In genomic region chr18:816869-817268, GRCh38 we compare ENCODE assay signal across 1 cellular context.
TF ChIP-seq lines count a peak whose summit lies in the region.

No MANE protein-coding gene starts in this region.

TF ChIP-seq in K562, 482 proteins besides CTCF, POLR2A, EP300 and RAD21 (continued from another document):
- TF ChIP-seq HMBOX1 (IDR thresholded peaks at IDR 0.05) (no peak), MYBL2 (IDR thresholded peaks at IDR 0.05; ENCODE audit: low read depth) (no peak), MYBL2 (CRISPR knock-in tag; IDR thresholded peaks at IDR 0.05; ENCODE audit: borderline replicate concordance) (no peak), NCOA2 (IDR thresholded peaks at IDR 0.05; ENCODE audit: partially characterized antibody in 2 of 2) (no peak), EP400 (IDR thresholded peaks at IDR 0.05) (no peak), ZNF586 (CRISPR knock-in tag; conservative IDR thresholded peaks at IDR 0.05) (no peak)
